ENCODE assay signal across 10 cellular contexts in genomic region chr17:77208217-77208808, GRCh38.
A peak's percentile ranks its signal among the peaks of the same experiment; 100 is the strongest.
DNase-seq lines count a peak whose midpoint lies in the region; ATAC-seq and TF ChIP-seq lines count a peak whose summit lies in the region.
"Had no signal": no experiment of that assay in that cellular context is flagged by ENCODE, and none has a peak within 500 bp of the region (broad histone marks: within the 10 kb centered on the region; RNA-seq: fewer than 3 reads in every experiment).

No MANE protein-coding gene starts in this region.

- no peak overlapping the region for H3K27ac Mint-ChIP-seq in activated CD8-positive, alpha-beta T cell treated with anti-CD3 and anti-CD28 coated beads, Interleukin-2, amount 10 ng/mL, durations not matched to agents 7 days and 5 days
- no peak overlapping the region for H3K27ac Mint-ChIP-seq in activated CD8-positive, alpha-beta memory T cell treated with anti-CD3 and anti-CD28 coated beads, Interleukin-2, amount 10 ng/mL, durations not matched to agents 7 days and 5 days
- H3K27ac Mint-ChIP-seq: B cell had no signal

- no peak overlapping the region for H3K4me3 ChIP-seq in right cardiac atrium (ENCODE audit: low read length)

- peaks cover 83% of the 10 kb centered on the region for H3K36me3 Mint-ChIP-seq in activated CD8-positive, alpha-beta T cell treated with anti-CD3 and anti-CD28 coated beads, Interleukin-2, amount 10 ng/mL, durations not matched to agents 7 days and 5 days (ENCODE audit: low read depth)
- peaks cover 47% of the 10 kb centered on the region for H3K36me3 Mint-ChIP-seq in activated CD8-positive, alpha-beta memory T cell treated with anti-CD3 and anti-CD28 coated beads, Interleukin-2, amount 10 ng/mL, durations not matched to agents 7 days and 5 days

- H3K27me3 Mint-ChIP-seq in activated CD8-positive, alpha-beta T cell treated with anti-CD3 and anti-CD28 coated beads, Interleukin-2, amount 10 ng/mL, durations not matched to agents 7 days and 5 days (ENCODE audit: low read depth), result no peaks in the 10 kb centered on the region
- H3K27me3 Mint-ChIP-seq in activated CD8-positive, alpha-beta memory T cell treated with anti-CD3 and anti-CD28 coated beads, Interleukin-2, amount 10 ng/mL, durations not matched to agents 7 days and 5 days, result no peaks in the 10 kb centered on the region
- H3K27me3 Mint-ChIP-seq: B cell had no signal

- DNase-seq in NCI-H146 (lab: John Stamatoyannopoulos, UW) (peak; percentile 12), NCI-H146 treated with DMSO at 0.1 percent for 48 hours (lab: John Stamatoyannopoulos, UW; ENCODE audit: unreplicated experiment) (no peak), right cardiac atrium (peak in 2 of 3 donors; percentile 43 to 70), superior temporal gyrus (ENCODE audit: extremely low spot score) (peak; percentile 89), NCI-H187 treated with DMSO at 0.1 percent for 48 hours (lab: John Stamatoyannopoulos, UW) (no peak)
- DNase-seq in activated CD8-positive, alpha-beta T cell treated with anti-CD3 and anti-CD28 coated beads, Interleukin-2, amount 10 ng/mL, durations not matched to agents 7 days and 5 days, result no peak
- DNase-seq in activated CD8-positive, alpha-beta memory T cell treated with anti-CD3 and anti-CD28 coated beads, Interleukin-2, amount 10 ng/mL, durations not matched to agents 7 days and 5 days, result no peak
- DNase-seq: NCI-H187 had no signal

- ATAC-seq in right cardiac atrium, result peak; percentile 63 to 78
- no peak for ATAC-seq in activated CD8-positive, alpha-beta T cell treated with anti-CD3 and anti-CD28 coated beads, Interleukin-2, amount 10 ng/mL, durations not matched to agents 7 days and 5 days
- ATAC-seq in activated CD8-positive, alpha-beta memory T cell treated with anti-CD3 and anti-CD28 coated beads, Interleukin-2, amount 10 ng/mL, durations not matched to agents 7 days and 5 days, result no peak

- peaks cover 11% of the 10 kb centered on the region for H3K4me1 Mint-ChIP-seq in activated CD8-positive, alpha-beta T cell treated with anti-CD3 and anti-CD28 coated beads, Interleukin-2, amount 10 ng/mL, durations not matched to agents 7 days and 5 days (ENCODE audit: low read depth)
- peaks cover 1% of the 10 kb centered on the region for H3K4me1 Mint-ChIP-seq in activated CD8-positive, alpha-beta memory T cell treated with anti-CD3 and anti-CD28 coated beads, Interleukin-2, amount 10 ng/mL, durations not matched to agents 7 days and 5 days

- no peaks in the 10 kb centered on the region for H3K9me3 ChIP-seq in right cardiac atrium (ENCODE audit: control insufficient read depth, low read length)

- CTCF ChIA-PET in activated CD8-positive, alpha-beta T cell treated with anti-CD3 and anti-CD28 coated beads, Interleukin-2, amount 10 ng/mL, durations not matched to agents 7 days and 5 days (lab: Charles Lee), result interaction anchor here (2.1 kb wide), 1 partner anchor 120 kb away, joined by 8 read pairs; no protein-coding TSS in a partner anchor
- CTCF ChIA-PET in activated CD8-positive, alpha-beta memory T cell treated with anti-CD3 and anti-CD28 coated beads, Interleukin-2, amount 10 ng/mL, durations not matched to agents 7 days and 5 days (lab: Charles Lee), result interaction anchor here (1.8 to 2.5 kb wide), 2 partner anchors 39 to 152 kb away, joined by 6 to 8 read pairs; no protein-coding TSS in a partner anchor

- no peak overlapping the region for H3K4me3 Mint-ChIP-seq in activated CD8-positive, alpha-beta T cell treated with anti-CD3 and anti-CD28 coated beads, Interleukin-2, amount 10 ng/mL, durations not matched to agents 7 days and 5 days
- H3K4me3 Mint-ChIP-seq in activated CD8-positive, alpha-beta memory T cell treated with anti-CD3 and anti-CD28 coated beads, Interleukin-2, amount 10 ng/mL, durations not matched to agents 7 days and 5 days, result no peak overlapping the region
- H3K4me3 Mint-ChIP-seq: B cell had no signal

- H3K27ac ChIP-seq in VCaP (peak overlapping the region; percentile 34), right cardiac atrium (ENCODE audit: low read length) (no peak overlapping the region)

- whole genome bisulfite sequencing in right cardiac atrium, result 47% methylated on average over 16 of the region's 16 CpGs

- intact Hi-C loops in right cardiac atrium (cut with DNase I), result no loop called here

- H3K9me3 Mint-ChIP-seq in activated CD8-positive, alpha-beta T cell treated with anti-CD3 and anti-CD28 coated beads, Interleukin-2, amount 10 ng/mL, durations not matched to agents 7 days and 5 days (ENCODE audit: insufficient read depth), result no peaks in the 10 kb centered on the region
- no peaks in the 10 kb centered on the region for H3K9me3 Mint-ChIP-seq in activated CD8-positive, alpha-beta memory T cell treated with anti-CD3 and anti-CD28 coated beads, Interleukin-2, amount 10 ng/mL, durations not matched to agents 7 days and 5 days (ENCODE audit: low read depth)

- H3K4me1 ChIP-seq in right cardiac atrium (ENCODE audit: control insufficient read depth, insufficient read depth, low read length), result no peaks in the 10 kb centered on the region

- TF ChIP-seq CTCF in VCaP (conservative IDR thresholded peaks at IDR 0.05), result peak; percentile 70

- POLR2A ChIA-PET in activated CD8-positive, alpha-beta T cell treated with anti-CD3 and anti-CD28 coated beads, Interleukin-2, amount 10 ng/mL, durations not matched to agents 7 days and 5 days (lab: Charles Lee), result interaction anchor here (0.6 kb wide), 1 partner anchor 19 kb away, joined by 3 read pairs; no protein-coding TSS in a partner anchor

- no peaks in the 10 kb centered on the region for H3K27me3 ChIP-seq in right cardiac atrium (ENCODE audit: control insufficient read depth, insufficient read depth)

Comparison
In these comparisons a context has a peak if more than half of its experiments do, and no peak if none do; other contexts are left out.
1. DNase-seq: peak in NCI-H146 (single experiment), right cardiac atrium (2 of 3) and superior temporal gyrus (single experiment); none in NCI-H146 treated with DMSO at 0.1 percent for 48 hours (single experiment), activated CD8-positive, alpha-beta T cell treated with anti-CD3 and anti-CD28 coated beads, Interleukin-2, amount 10 ng/mL, durations not matched to agents 7 days and 5 days (single experiment), NCI-H187 treated with DMSO at 0.1 percent for 48 hours (single experiment) and activated CD8-positive, alpha-beta memory T cell treated with anti-CD3 and anti-CD28 coated beads, Interleukin-2, amount 10 ng/mL, durations not matched to agents 7 days and 5 days (single experiment).
2. ATAC-seq: peak in right cardiac atrium (2 of 2); none in activated CD8-positive, alpha-beta T cell treated with anti-CD3 and anti-CD28 coated beads, Interleukin-2, amount 10 ng/mL, durations not matched to agents 7 days and 5 days (single experiment) and activated CD8-positive, alpha-beta memory T cell treated with anti-CD3 and anti-CD28 coated beads, Interleukin-2, amount 10 ng/mL, durations not matched to agents 7 days and 5 days (single experiment).